1 cellular context compared by ENCODE assay signal in genomic region chr12:127663716-127664115, GRCh38.
TF ChIP-seq lines count a peak whose summit lies in the region.

No MANE protein-coding gene starts in this region.

TF ChIP-seq in H1, 55 proteins besides CTCF, POLR2A, EP300 and RAD21 (continued from another document):
- TF ChIP-seq, protein P1, sequence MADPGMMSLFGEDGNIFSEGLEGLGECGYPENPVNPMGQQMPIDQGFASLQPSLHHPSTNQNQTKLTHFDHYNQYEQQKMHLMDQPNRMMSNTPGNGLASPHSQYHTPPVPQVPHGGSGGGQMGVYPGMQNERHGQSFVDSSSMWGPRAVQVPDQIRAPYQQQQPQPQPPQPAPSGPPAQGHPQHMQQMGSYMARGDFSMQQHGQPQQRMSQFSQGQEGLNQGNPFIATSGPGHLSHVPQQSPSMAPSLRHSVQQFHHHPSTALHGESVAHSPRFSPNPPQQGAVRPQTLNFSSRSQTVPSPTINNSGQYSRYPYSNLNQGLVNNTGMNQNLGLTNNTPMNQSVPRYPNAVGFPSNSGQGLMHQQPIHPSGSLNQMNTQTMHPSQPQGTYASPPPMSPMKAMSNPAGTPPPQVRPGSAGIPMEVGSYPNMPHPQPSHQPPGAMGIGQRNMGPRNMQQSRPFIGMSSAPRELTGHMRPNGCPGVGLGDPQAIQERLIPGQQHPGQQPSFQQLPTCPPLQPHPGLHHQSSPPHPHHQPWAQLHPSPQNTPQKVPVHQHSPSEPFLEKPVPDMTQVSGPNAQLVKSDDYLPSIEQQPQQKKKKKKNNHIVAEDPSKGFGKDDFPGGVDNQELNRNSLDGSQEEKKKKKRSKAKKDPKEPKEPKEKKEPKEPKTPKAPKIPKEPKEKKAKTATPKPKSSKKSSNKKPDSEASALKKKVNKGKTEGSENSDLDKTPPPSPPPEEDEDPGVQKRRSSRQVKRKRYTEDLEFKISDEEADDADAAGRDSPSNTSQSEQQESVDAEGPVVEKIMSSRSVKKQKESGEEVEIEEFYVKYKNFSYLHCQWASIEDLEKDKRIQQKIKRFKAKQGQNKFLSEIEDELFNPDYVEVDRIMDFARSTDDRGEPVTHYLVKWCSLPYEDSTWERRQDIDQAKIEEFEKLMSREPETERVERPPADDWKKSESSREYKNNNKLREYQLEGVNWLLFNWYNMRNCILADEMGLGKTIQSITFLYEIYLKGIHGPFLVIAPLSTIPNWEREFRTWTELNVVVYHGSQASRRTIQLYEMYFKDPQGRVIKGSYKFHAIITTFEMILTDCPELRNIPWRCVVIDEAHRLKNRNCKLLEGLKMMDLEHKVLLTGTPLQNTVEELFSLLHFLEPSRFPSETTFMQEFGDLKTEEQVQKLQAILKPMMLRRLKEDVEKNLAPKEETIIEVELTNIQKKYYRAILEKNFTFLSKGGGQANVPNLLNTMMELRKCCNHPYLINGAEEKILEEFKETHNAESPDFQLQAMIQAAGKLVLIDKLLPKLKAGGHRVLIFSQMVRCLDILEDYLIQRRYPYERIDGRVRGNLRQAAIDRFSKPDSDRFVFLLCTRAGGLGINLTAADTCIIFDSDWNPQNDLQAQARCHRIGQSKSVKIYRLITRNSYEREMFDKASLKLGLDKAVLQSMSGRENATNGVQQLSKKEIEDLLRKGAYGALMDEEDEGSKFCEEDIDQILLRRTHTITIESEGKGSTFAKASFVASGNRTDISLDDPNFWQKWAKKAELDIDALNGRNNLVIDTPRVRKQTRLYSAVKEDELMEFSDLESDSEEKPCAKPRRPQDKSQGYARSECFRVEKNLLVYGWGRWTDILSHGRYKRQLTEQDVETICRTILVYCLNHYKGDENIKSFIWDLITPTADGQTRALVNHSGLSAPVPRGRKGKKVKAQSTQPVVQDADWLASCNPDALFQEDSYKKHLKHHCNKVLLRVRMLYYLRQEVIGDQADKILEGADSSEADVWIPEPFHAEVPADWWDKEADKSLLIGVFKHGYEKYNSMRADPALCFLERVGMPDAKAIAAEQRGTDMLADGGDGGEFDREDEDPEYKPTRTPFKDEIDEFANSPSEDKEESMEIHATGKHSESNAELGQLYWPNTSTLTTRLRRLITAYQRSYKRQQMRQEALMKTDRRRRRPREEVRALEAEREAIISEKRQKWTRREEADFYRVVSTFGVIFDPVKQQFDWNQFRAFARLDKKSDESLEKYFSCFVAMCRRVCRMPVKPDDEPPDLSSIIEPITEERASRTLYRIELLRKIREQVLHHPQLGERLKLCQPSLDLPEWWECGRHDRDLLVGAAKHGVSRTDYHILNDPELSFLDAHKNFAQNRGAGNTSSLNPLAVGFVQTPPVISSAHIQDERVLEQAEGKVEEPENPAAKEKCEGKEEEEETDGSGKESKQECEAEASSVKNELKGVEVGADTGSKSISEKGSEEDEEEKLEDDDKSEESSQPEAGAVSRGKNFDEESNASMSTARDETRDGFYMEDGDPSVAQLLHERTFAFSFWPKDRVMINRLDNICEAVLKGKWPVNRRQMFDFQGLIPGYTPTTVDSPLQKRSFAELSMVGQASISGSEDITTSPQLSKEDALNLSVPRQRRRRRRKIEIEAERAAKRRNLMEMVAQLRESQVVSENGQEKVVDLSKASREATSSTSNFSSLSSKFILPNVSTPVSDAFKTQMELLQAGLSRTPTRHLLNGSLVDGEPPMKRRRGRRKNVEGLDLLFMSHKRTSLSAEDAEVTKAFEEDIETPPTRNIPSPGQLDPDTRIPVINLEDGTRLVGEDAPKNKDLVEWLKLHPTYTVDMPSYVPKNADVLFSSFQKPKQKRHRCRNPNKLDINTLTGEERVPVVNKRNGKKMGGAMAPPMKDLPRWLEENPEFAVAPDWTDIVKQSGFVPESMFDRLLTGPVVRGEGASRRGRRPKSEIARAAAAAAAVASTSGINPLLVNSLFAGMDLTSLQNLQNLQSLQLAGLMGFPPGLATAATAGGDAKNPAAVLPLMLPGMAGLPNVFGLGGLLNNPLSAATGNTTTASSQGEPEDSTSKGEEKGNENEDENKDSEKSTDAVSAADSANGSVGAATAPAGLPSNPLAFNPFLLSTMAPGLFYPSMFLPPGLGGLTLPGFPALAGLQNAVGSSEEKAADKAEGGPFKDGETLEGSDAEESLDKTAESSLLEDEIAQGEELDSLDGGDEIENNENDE (IDR thresholded peaks at IDR 0.05; ENCODE audit: insufficient replicate concordance, low read length) = no peak
- TF ChIP-seq CHD1 (IDR thresholded peaks at IDR 0.05; ENCODE audit: low read depth, low read length) = no peak
- TF ChIP-seq EGR1 (IDR thresholded peaks at IDR 0.05; ENCODE audit: borderline replicate concordance, low read depth, low read length) = no peak
- no peak for TF ChIP-seq TCF12 (IDR thresholded peaks at IDR 0.05; ENCODE audit: low read depth, low read length)
- TF ChIP-seq, protein P2, sequence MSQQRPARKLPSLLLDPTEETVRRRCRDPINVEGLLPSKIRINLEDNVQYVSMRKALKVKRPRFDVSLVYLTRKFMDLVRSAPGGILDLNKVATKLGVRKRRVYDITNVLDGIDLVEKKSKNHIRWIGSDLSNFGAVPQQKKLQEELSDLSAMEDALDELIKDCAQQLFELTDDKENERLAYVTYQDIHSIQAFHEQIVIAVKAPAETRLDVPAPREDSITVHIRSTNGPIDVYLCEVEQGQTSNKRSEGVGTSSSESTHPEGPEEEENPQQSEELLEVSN (IDR thresholded peaks at IDR 0.05) = no peak
